In the genomic region with DNA sequence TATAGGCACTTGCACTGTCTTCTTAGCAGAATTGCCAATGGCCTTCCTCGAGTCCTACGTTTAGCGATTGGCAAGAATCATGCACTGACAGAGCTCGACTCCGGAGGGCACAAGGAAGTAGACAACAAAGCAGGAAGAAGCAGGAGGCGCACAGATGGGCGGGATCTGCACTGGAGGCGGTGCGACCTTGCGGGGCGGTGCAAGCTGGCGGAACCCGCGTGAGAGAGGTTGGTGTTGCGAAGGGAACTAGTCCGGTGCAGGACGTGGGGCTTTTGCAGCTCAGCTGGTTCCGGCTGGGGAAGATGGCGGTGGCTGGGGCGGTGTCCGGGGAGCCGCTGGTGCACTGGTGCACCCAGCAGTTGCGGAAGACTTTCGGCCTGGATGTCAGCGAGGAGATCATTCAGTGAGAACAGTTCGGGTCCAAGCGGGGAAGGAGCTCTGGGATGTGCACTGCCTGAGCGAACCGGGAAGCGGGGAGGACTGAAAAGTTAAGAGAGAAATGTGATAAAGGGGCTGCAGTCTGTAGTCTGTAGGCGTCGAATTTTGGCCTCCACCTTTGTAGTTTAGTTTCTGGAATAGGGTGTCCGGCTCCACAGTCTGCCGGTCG, we compare ENCODE assay signal across 8 cellular contexts. TPM values are rescaled to one million over a fixed set of nuclear protein-coding genes. Genes with fewer than 3 reads are reported as not detected.
A peak's percentile ranks its signal among the peaks of the same experiment; 100 is the strongest.
DNase-seq lines count a peak whose midpoint lies in the region; TF ChIP-seq lines count a peak whose summit lies in the region.

A gene (plus strand): TSS at position 275 of the 607 bp plus-strand sequence. CDS start 28 bp downstream, at position 303.

- H3K27me3 Mint-ChIP-seq in nephron (ENCODE audit: low read depth) = no peaks in the 10 kb centered on the region
- H3K27me3 Mint-ChIP-seq in stimulated activated naive CD8-positive, alpha-beta T cell treated with anti-CD3 and anti-CD28 coated beads, Interleukin-15, Interleukin-2, amounts not matched to agents 100 ng/mL and 50 ng/mL, for 24 hours = no peaks in the 10 kb centered on the region

- H3K4me3 ChIP-seq in DOHH2 (ENCODE audit: low read length) (peak within 1 kb of the TSS; percentile 78), GM23248 (peak within 1 kb of the TSS; percentile 98), fibroblast of the aortic adventitia (ENCODE audit: low read depth, low read length) (peak within 1 kb of the TSS; percentile 95)

- no peaks in the 10 kb centered on the region for H3K27me3 ChIP-seq in DOHH2 (ENCODE audit: control insufficient read depth, low read length)
- no peaks in the 10 kb centered on the region for H3K27me3 ChIP-seq in GM23248 (replicated peaks; ENCODE audit: insufficient read depth)

- peak within 1 kb of the TSS; percentile 96 to 98 (median 97) for H3K4me3 Mint-ChIP-seq in nephron
- H3K4me3 Mint-ChIP-seq in stimulated activated naive CD8-positive, alpha-beta T cell treated with anti-CD3 and anti-CD28 coated beads, Interleukin-15, Interleukin-2, amounts not matched to agents 100 ng/mL and 50 ng/mL, for 24 hours = peak within 1 kb of the TSS; percentile 100

- H3F3A ChIP-seq in DOHH2 (ENCODE audit: control insufficient read depth, insufficient read depth) (peaks cover 7% of the 10 kb centered on the region), GM23248 (ENCODE audit: insufficient read depth) (no peaks in the 10 kb centered on the region)

- H3K79me2 ChIP-seq in DOHH2 (ENCODE audit: control insufficient read depth, low read length) (peaks cover 24% of the 10 kb centered on the region), GM23248 (ENCODE audit: insufficient read depth) (peaks cover 53% of the 10 kb centered on the region)

- H3K9me3 Mint-ChIP-seq in nephron = no peaks in the 10 kb centered on the region
- no peaks in the 10 kb centered on the region for H3K9me3 Mint-ChIP-seq in stimulated activated naive CD8-positive, alpha-beta T cell treated with anti-CD3 and anti-CD28 coated beads, Interleukin-15, Interleukin-2, amounts not matched to agents 100 ng/mL and 50 ng/mL, for 24 hours

- H3K4me1 Mint-ChIP-seq in nephron = peaks cover 17% of the 10 kb centered on the region
- peaks cover 22% of the 10 kb centered on the region for H3K4me1 Mint-ChIP-seq in stimulated activated naive CD8-positive, alpha-beta T cell treated with anti-CD3 and anti-CD28 coated beads, Interleukin-15, Interleukin-2, amounts not matched to agents 100 ng/mL and 50 ng/mL, for 24 hours (ENCODE audit: low read depth)

- TF ChIP-seq CTCF in DOHH2 (IDR thresholded peaks at IDR 0.05; ENCODE audit: low read depth, low read length, poor library complexity, severe bottlenecking) = no peak
- TF ChIP-seq CTCF in fibroblast of the aortic adventitia (IDR thresholded peaks at IDR 0.05; ENCODE audit: insufficient read depth, low read length) = no peak
- TF ChIP-seq CTCF in nephron (IDR thresholded peaks at IDR 0.05; ENCODE audit: unreplicated experiment in 3 of 3) = peak in 1 of 3 experiments; percentile 8

- H2AFZ ChIP-seq in GM23248 = peak within 1 kb of the TSS; percentile 97

- H4K20me1 ChIP-seq in DOHH2 (ENCODE audit: control insufficient read depth, insufficient read depth, low read depth, low read length) (no peaks in the 10 kb centered on the region), GM23248 (ENCODE audit: insufficient read depth) (no peaks in the 10 kb centered on the region)

- no peaks in the 10 kb centered on the region for H3K9me3 ChIP-seq in DOHH2 (ENCODE audit: control insufficient read depth, insufficient read depth, low read length)
- no peaks in the 10 kb centered on the region for H3K9me3 ChIP-seq in GM23248 (ENCODE audit: low read depth)

- peak; percentile 99 for DNase-seq in GM23248
- DNase-seq in Kasumi-1 (lab: John Stamatoyannopoulos, UW) = peak; percentile 98
- peak; percentile 94 for DNase-seq in activated T-helper 9 cell treated with anti-CD3 and anti-CD28 coated beads, Interleukin-2, amount 50 U/mL, for 16 hours (ENCODE audit: low read depth)
- DNase-seq in fibroblast of the aortic adventitia (ENCODE audit: low read depth) = peak; percentile 97

- H3K9ac ChIP-seq in GM23248 = peak within 1 kb of the TSS; percentile 91

- no peaks in the 10 kb centered on the region for H3K36me3 ChIP-seq in DOHH2 (ENCODE audit: control insufficient read depth, low read length)
- no peaks in the 10 kb centered on the region for H3K36me3 ChIP-seq in GM23248 (ENCODE audit: low read depth)

- in situ Hi-C loops in GM23248 (cut with MboI) = no loop called here

- peak within 1 kb of the TSS; percentile 10; the same call in 1 of the 2 replicates for H3K27ac ChIP-seq in DOHH2 (ENCODE audit: low read depth, low read length)
- H3K27ac ChIP-seq in GM23248 = peak within 1 kb of the TSS; percentile 72

- H3K9me2 ChIP-seq in DOHH2 (replicated peaks; ENCODE audit: control insufficient read depth, low read length) (no peaks in the 10 kb centered on the region), GM23248 (ENCODE audit: insufficient read depth) (0 out of 2 replicates have a peak, but pooled peaks cover 3% of the 10 kb centered on the region)

- H3K4me2 ChIP-seq in DOHH2 (ENCODE audit: low read length) (peak within 1 kb of the TSS; percentile 54), GM23248 (ENCODE audit: unreplicated experiment) (peak within 1 kb of the TSS; percentile 77)

- TF ChIP-seq POLR2A in Raji (IDR thresholded peaks at IDR 0.05; ENCODE audit: insufficient read depth, low read depth, low read length) = peak; percentile 91

- peak within 1 kb of the TSS; percentile 84 to 93 (median 93) for H3K27ac Mint-ChIP-seq in nephron
- peak within 1 kb of the TSS; percentile 96 for H3K27ac Mint-ChIP-seq in stimulated activated naive CD8-positive, alpha-beta T cell treated with anti-CD3 and anti-CD28 coated beads, Interleukin-15, Interleukin-2, amounts not matched to agents 100 ng/mL and 50 ng/mL, for 24 hours

- WGBS in GM23248 (ENCODE audit: low coverage in 1 of 2, low lambda C conversion rate in 2 of 2, missing lambda C conversion rate in 2 of 2), 2 experiments = 1% methylated on average over 35 of the region's 35 CpGs

- H3K4me1 ChIP-seq in DOHH2 (ENCODE audit: control insufficient read depth, low read length) = peaks cover 16% of the 10 kb centered on the region
- H3K4me1 ChIP-seq in GM23248 (ENCODE audit: insufficient read depth) = peaks cover 11% of the 10 kb centered on the region; the same call in 1 of the 2 replicates

- H3K36me3 Mint-ChIP-seq in nephron (ENCODE audit: low read depth) = peaks cover 10% of the 10 kb centered on the region
- H3K36me3 Mint-ChIP-seq in stimulated activated naive CD8-positive, alpha-beta T cell treated with anti-CD3 and anti-CD28 coated beads, Interleukin-15, Interleukin-2, amounts not matched to agents 100 ng/mL and 50 ng/mL, for 24 hours (ENCODE audit: low read depth) = peaks cover 3% of the 10 kb centered on the region

RNA-seq across cellular contexts. Expression of the gene that starts here (rescaled TPM):
- 6.9 and 9.0 TPM in 2 replicates for total RNA-seq in GM23248 (2014; rRNA removed; shearing (Covaris generic))
- 32.9 and 33.5 TPM in 2 replicates for polyA plus RNA-seq in GM23248 (2016; fragmentation: Nextera tagmentation; extraction: Ambion mirVana)
- total RNA-seq in fibroblast of the aortic adventitia (ENCODE audit: low replicate concordance) = 11.8 and 25.8 TPM in 2 replicates

Comparison
In these comparisons a context has a peak if more than half of its experiments do, and no peak if none do; other contexts are left out.
1. Peak in every context shown above with its lines: DNase-seq, H3K4me3 ChIP-seq and H3K27ac ChIP-seq.